ENCODE assay signal across 17 cellular contexts in the genomic region with DNA sequence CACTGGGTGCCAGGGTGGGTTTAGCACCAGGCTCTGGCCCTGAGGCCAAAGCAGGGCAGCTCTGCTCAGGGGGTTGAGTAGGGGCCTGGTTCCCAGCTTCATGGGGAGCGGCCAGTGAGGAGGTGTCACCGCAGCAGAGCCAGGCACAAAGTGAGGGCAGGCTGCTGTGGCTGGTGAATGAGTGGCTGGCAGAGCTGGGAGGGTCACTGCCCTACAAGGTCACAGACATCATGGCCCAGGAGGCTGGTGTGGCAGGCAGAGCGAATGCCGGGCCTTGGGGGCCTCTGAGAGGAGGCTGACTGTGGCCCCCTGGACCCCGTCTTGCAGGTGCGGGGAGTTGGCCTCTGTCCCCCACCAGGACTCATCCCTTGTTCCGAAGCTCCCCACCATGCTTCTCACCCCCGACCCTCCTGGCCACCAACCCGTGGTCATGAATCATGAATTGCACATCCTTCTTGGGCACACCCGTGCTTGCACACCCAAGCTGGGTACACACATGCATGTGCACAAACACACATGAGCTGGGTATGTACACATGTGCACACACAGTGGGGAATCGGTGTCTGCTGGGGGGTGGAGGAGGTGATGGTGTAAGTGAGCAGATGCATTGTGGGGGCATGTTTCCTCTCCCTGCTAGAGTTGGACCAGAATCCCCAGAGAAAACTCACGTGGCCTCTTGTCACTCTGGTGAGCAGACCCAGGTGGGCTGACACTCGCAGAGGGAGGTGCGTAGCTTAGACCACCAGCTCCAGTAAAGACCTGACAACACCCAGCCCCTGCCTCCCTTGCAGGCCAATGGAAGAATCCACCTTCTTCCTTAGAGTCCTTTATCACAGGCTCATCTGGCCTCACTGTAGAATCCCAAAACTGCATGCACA. TPM values are rescaled to one million over a fixed set of nuclear protein-coding genes. Genes with fewer than 3 reads are reported as not detected.
A peak's percentile ranks its signal among the peaks of the same experiment; 100 is the strongest.
DNase-seq lines count a peak whose midpoint lies in the region; ATAC-seq and TF ChIP-seq lines count a peak whose summit lies in the region.
"Had no signal": no experiment of that assay in that cellular context is flagged by ENCODE, and none has a peak within 500 bp of the region (broad histone marks: within the 10 kb centered on the region; RNA-seq: fewer than 3 reads in every experiment).

No MANE protein-coding gene starts in this region.

- no peak overlapping the region for H3K4me3 Mint-ChIP-seq in CD8-positive, alpha-beta T cell
- H3K4me3 Mint-ChIP-seq: activated CD4-positive, alpha-beta memory T cell treated with anti-CD3 and anti-CD28 coated beads, Interleukin-2, amount 10 ng/mL, durations not matched to agents 7 days and 5 days; activated T-cell treated with anti-CD3 and anti-CD28 coated beads, Interleukin-2, amount 50 U/mL, for 72 hours had no signal

- intact Hi-C loops in CD8-positive, alpha-beta T cell (cut with DNase I, micrococcal nuclease), result loop anchor here in 1 of 2 experiments (10.0 kb wide), 1 partner anchor 381 kb away; a partner anchor contains a TSS
- intact Hi-C loops in colonic mucosa (cut with DNase I), result no loop called here

- no peak for DNase-seq in CD8-positive, alpha-beta T cell
- peak; percentile 93 for DNase-seq in NAMALWA (ENCODE audit: low spot score)
- DNase-seq in colonic mucosa, result no peak
- peak; percentile 72 for DNase-seq in osteoblast (ENCODE audit: insufficient read length, low spot score, missing footprints)
- DNase-seq in foreskin keratinocyte, result no peak
- DNase-seq in stimulated activated CD4-positive, alpha-beta T cell treated with anti-CD3 and anti-CD28 coated beads, Interleukin-12 subunit alpha, Interleukin-12 subunit beta, amount 100 ng/mL, for 4 hours, result no peak
- no peak for DNase-seq in NCI-H146 treated with DMSO at 0.1 percent for 48 hours (lab: John Stamatoyannopoulos, UW; ENCODE audit: unreplicated experiment)
- DNase-seq: activated CD4-positive, alpha-beta memory T cell treated with anti-CD3 and anti-CD28 coated beads, Interleukin-2, amount 10 ng/mL, durations not matched to agents 7 days and 5 days; activated T-cell treated with anti-CD3 and anti-CD28 coated beads, Interleukin-2, amount 50 U/mL, for 72 hours; Caco-2; effector memory CD4-positive, alpha-beta T cell; GF-D8; NCI-H1092 had no signal

- no peak for TF ChIP-seq CTCF in CD8-positive, alpha-beta T cell (IDR thresholded peaks at IDR 0.05)
- TF ChIP-seq CTCF in colonic mucosa (IDR thresholded peaks at IDR 0.05) (no peak), osteoblast (IDR thresholded peaks at IDR 0.05; ENCODE audit: extremely low read depth, low read depth, low read length) (no peak), foreskin keratinocyte (conservative IDR thresholded peaks at IDR 0.05) (no peak)

- H3K4me3 ChIP-seq in CD8-positive, alpha-beta T cell (ENCODE audit: low read depth, low read length), result peak overlapping the region; percentile 23
- H3K4me3 ChIP-seq in colonic mucosa (no peak overlapping the region), osteoblast (ENCODE audit: insufficient read depth, low read length) (no peak overlapping the region)
- H3K4me3 ChIP-seq: cardiac muscle cell, left lung had no signal

- H3K9ac ChIP-seq in colonic mucosa (ENCODE audit: low read depth in 2 of 2, low read length in 2 of 2), result peak overlapping the region; percentile 61 to 82

- peaks cover 52% of the 10 kb centered on the region for H3K4me1 ChIP-seq in CD8-positive, alpha-beta T cell (ENCODE audit: insufficient read depth, low read length)
- peaks cover 26% of the 10 kb centered on the region for H3K4me1 ChIP-seq in colonic mucosa
- peaks cover 12% of the 10 kb centered on the region for H3K4me1 ChIP-seq in osteoblast (ENCODE audit: insufficient read depth, low read length)
- H3K4me1 ChIP-seq in foreskin keratinocyte, result peaks cover 5% of the 10 kb centered on the region

- no peaks in the 10 kb centered on the region for H3K36me3 ChIP-seq in CD8-positive, alpha-beta T cell (ENCODE audit: insufficient read depth, low read length)
- H3K36me3 ChIP-seq in colonic mucosa (no peaks in the 10 kb centered on the region), osteoblast (ENCODE audit: insufficient read depth, low read length) (no peaks in the 10 kb centered on the region)
- H3K36me3 ChIP-seq: cardiac muscle cell, left lung had no signal

- CTCF ChIA-PET in CD8-positive, alpha-beta T cell (lab: Charles Lee), result interaction anchor here (2.9 to 3.0 kb wide), 2 partner anchors 10 to 13 kb away, joined by 17 to 21 read pairs; no protein-coding TSS in a partner anchor

- H3K27me3 ChIP-seq in CD8-positive, alpha-beta T cell (ENCODE audit: insufficient read depth, low read length), result no peaks in the 10 kb centered on the region
- H3K27me3 ChIP-seq in colonic mucosa (no peaks in the 10 kb centered on the region), osteoblast (ENCODE audit: insufficient read depth, low read length) (peaks cover 8% of the 10 kb centered on the region), foreskin keratinocyte (peaks cover 3% of the 10 kb centered on the region)
- H3K27me3 ChIP-seq: cardiac muscle cell had no signal

- H3K36me3 Mint-ChIP-seq in CD8-positive, alpha-beta T cell, result peaks cover 5% of the 10 kb centered on the region

- peaks cover 2% of the 10 kb centered on the region for H3K27me3 Mint-ChIP-seq in CD8-positive, alpha-beta T cell (ENCODE audit: low read depth)
- H3K27me3 Mint-ChIP-seq: naive thymus-derived CD8-positive, alpha-beta T cell had no signal

- no peaks in the 10 kb centered on the region for H3K9me3 Mint-ChIP-seq in CD8-positive, alpha-beta T cell
- H3K9me3 Mint-ChIP-seq: activated CD4-positive, alpha-beta memory T cell treated with anti-CD3 and anti-CD28 coated beads, Interleukin-2, amount 10 ng/mL, durations not matched to agents 7 days and 5 days; activated T-cell treated with anti-CD3 and anti-CD28 coated beads, Interleukin-2, amount 50 U/mL, for 72 hours; naive thymus-derived CD8-positive, alpha-beta T cell had no signal

- H3K27ac ChIP-seq in CD8-positive, alpha-beta T cell (ENCODE audit: low read depth, low read length), result no peak overlapping the region
- H3K27ac ChIP-seq in colonic mucosa, result peak overlapping the region; percentile 87
- H3K27ac ChIP-seq in osteoblast (ENCODE audit: low read depth, low read length), result no peak overlapping the region
- no peak overlapping the region for H3K27ac ChIP-seq in foreskin keratinocyte
- H3K27ac ChIP-seq: cardiac muscle cell, left lung had no signal

- H4K20me1 ChIP-seq in osteoblast (ENCODE audit: insufficient read depth, low read length), result no peaks in the 10 kb centered on the region

- no peak overlapping the region for H3K4me2 ChIP-seq in osteoblast (ENCODE audit: insufficient read depth, low read length)

- POLR2A ChIA-PET in CD8-positive, alpha-beta T cell (lab: Charles Lee), result interaction anchor here (0.7 to 2.2 kb wide), 3 partner anchors 9 to 496 kb away, joined by 3 to 8 read pairs (median 5); a partner anchor contains a TSS

- no peak overlapping the region for H3K27ac Mint-ChIP-seq in CD8-positive, alpha-beta T cell
- H3K27ac Mint-ChIP-seq: activated T-cell treated with anti-CD3 and anti-CD28 coated beads, Interleukin-2, amount 50 U/mL, for 72 hours had no signal

- ATAC-seq in CD8-positive, alpha-beta T cell, result no peak
- no peak for ATAC-seq in foreskin keratinocyte
- no peak for ATAC-seq in GM21576 (IDR thresholded peaks at IDR 0.05; ENCODE audit: unreplicated experiment)
- ATAC-seq: activated T-cell treated with anti-CD3 and anti-CD28 coated beads, Interleukin-2, amount 50 U/mL, for 72 hours; left lung; naive thymus-derived CD8-positive, alpha-beta T cell had no signal

- H3K9me3 ChIP-seq in CD8-positive, alpha-beta T cell (ENCODE audit: low read length), result no peaks in the 10 kb centered on the region
- H3K9me3 ChIP-seq in colonic mucosa (no peaks in the 10 kb centered on the region), osteoblast (ENCODE audit: low read depth, low read length) (no peaks in the 10 kb centered on the region)
- H3K9me3 ChIP-seq: Caco-2, left lung had no signal

- peaks cover 40% of the 10 kb centered on the region for H3K4me1 Mint-ChIP-seq in CD8-positive, alpha-beta T cell (ENCODE audit: low read depth)

- peaks cover 4% of the 10 kb centered on the region for H3K79me2 ChIP-seq in osteoblast (ENCODE audit: insufficient read depth, low read length)

- H2AFZ ChIP-seq in osteoblast (ENCODE audit: low read length), result no peak overlapping the region

RNA-seq across cellular contexts. Expression of a gene that starts 4.8 kb away (rescaled TPM):
- 100 to 1,000 TPM; 145 to 147 TPM for total RNA-seq in CD8-positive, alpha-beta T cell
- total RNA-seq in colonic mucosa, result 100 to 1,000 TPM; 281 to 367 TPM
- total RNA-seq in osteoblast, result 84.6 and 88.7 TPM in 2 replicates
- 251 and 257 TPM in 2 replicates for total RNA-seq in foreskin keratinocyte
- 195 and 222 TPM in 2 replicates for polyA plus RNA-seq in foreskin keratinocyte

RNA-seq across cellular contexts. Expression of a gene that starts 19.4 kb away (rescaled TPM):
- 1 to 10 TPM; 1.0 to 1.2 TPM for total RNA-seq in CD8-positive, alpha-beta T cell
- total RNA-seq in colonic mucosa, result under 1 TPM in 1 of 2 donors, not detected in 1; 0.17 TPM
- total RNA-seq in osteoblast, result 0.29 and 0.36 TPM in 2 replicates
- total RNA-seq in foreskin keratinocyte, result 0.10 TPM in 1 of 2 replicates, not detected in the other
- polyA plus RNA-seq in foreskin keratinocyte, result 0.06 and 0.15 TPM in 2 replicates
- polyA plus RNA-seq: naive thymus-derived CD8-positive, alpha-beta T cell had no signal

RNA-seq across cellular contexts. Expression of a gene that starts 23.4 kb away (rescaled TPM):
- total RNA-seq in CD8-positive, alpha-beta T cell, result 1 to 10 TPM; 1.9 to 2.2 TPM
- total RNA-seq in colonic mucosa, result 1 to 10 TPM; 3.5 to 9.8 TPM
- total RNA-seq in osteoblast, result not detected in 2 replicates
- total RNA-seq in foreskin keratinocyte, result 0.82 and 1.8 TPM in 2 replicates
- 1.5 and 1.8 TPM in 2 replicates for polyA plus RNA-seq in foreskin keratinocyte
- total RNA-seq: activated CD4-positive, alpha-beta memory T cell treated with anti-CD3 and anti-CD28 coated beads, Interleukin-2, amount 10 ng/mL, durations not matched to agents 7 days and 5 days had no signal

Comparison
In these comparisons a context has a peak if more than half of its experiments do, and no peak if none do; other contexts are left out.
1. DNase-seq: peak in NAMALWA (single experiment) and osteoblast (single experiment); none in CD8-positive, alpha-beta T cell (0 of 7), colonic mucosa (single experiment), foreskin keratinocyte (0 of 2), stimulated activated CD4-positive, alpha-beta T cell treated with anti-CD3 and anti-CD28 coated beads, Interleukin-12 subunit alpha, Interleukin-12 subunit beta, amount 100 ng/mL, for 4 hours (single experiment) and NCI-H146 treated with DMSO at 0.1 percent for 48 hours (single experiment).